Comparison of ENCODE assay signal across 2 cellular contexts in the genomic region with DNA sequence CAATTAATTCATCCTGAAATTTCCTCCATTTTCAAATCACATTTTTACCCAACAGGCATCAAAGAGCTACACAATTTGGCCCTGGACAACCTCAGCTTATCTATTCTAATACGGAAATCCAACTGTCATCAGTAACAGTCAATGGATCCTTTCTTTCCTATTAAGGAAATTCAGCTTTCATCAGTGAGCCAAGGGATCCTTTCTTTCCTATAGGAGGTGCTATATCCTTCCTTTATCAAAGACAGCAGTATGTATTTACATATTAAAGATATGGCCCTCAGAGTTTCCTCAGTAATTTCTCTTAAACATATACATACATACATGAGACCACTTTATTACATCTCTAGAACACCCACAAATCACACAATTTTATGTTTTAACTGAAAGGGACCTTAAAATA.
TF ChIP-seq lines count a peak whose summit lies in the region.

No MANE protein-coding gene starts in this region.

TF ChIP-seq in SK-N-SH, 30 proteins besides CTCF, POLR2A, EP300 and RAD21:
- TF ChIP-seq RXRA (IDR thresholded peaks at IDR 0.05; ENCODE audit: borderline replicate concordance, low read depth) = no peak
- TF ChIP-seq, protein P1, sequence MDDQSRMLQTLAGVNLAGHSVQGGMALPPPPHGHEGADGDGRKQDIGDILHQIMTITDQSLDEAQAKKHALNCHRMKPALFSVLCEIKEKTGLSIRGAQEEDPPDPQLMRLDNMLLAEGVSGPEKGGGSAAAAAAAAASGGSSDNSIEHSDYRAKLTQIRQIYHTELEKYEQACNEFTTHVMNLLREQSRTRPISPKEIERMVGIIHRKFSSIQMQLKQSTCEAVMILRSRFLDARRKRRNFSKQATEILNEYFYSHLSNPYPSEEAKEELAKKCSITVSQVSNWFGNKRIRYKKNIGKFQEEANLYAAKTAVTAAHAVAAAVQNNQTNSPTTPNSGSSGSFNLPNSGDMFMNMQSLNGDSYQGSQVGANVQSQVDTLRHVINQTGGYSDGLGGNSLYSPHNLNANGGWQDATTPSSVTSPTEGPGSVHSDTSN (IDR thresholded peaks at IDR 0.05) = no peak
- no peak for TF ChIP-seq NFIC (IDR thresholded peaks at IDR 0.05; ENCODE audit: borderline replicate concordance)

TF ChIP-seq in SK-N-SH treated with all-trans-retinoic acid at 6 μM for 48 hours, 23 proteins besides CTCF, POLR2A, EP300 and RAD21:
- TF ChIP-seq TCF4 (CRISPR knock-in tag; IDR thresholded peaks at IDR 0.05; ENCODE audit: borderline replicate concordance) (no peak), ZNF565 (CRISPR knock-in tag; conservative IDR thresholded peaks at IDR 0.05; ENCODE audit: low read depth) (no peak), RARB (CRISPR knock-in tag; IDR thresholded peaks at IDR 0.05) (no peak)
